22 cellular contexts compared by ENCODE assay signal in the genomic region with DNA sequence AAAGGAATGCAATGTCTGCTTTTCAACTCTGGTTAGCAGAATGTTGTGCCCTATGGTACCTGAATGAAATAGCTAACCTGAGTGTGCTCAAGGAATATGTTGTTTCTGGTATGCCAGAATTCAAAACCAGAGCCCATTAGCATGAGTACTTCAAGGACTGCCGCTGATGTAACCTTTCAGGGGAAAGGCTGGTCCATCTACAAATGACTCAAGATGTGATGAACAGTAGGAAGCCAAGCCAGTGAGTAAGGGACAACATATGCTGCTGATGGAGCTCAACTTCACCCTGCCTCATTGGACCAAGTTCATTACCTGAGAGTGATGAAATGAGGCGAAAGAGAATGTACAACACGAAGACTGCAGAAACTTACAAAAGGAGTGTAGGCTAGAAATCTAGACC.
"Had no signal": no experiment of that assay in that cellular context is flagged by ENCODE, and none has a peak within 500 bp of the region (broad histone marks: within the 10 kb centered on the region; RNA-seq: fewer than 3 reads in every experiment).

No MANE protein-coding gene starts in this region.

- H3K4me3 ChIP-seq: SJSA1, SK-N-MC had no signal

- H3K27me3 ChIP-seq: SJSA1 had no signal

- FAIRE-seq: RCC 7860 had no signal

- H3K36me3 ChIP-seq: SJSA1 had no signal

- DNase-seq: KBM-7, MV-4-11, NCI-H1048, NCI-H1105, NCI-H1417, NCI-H1436 treated with DMSO at 0.1 percent for 48 hours, NCI-H1694, NCI-H187 treated with DMSO at 0.1 percent for 48 hours, NCI-H2029 treated with DMSO at 0.1 percent for 48 hours, NCI-H2107, NCI-H226, NCI-H446, NCI-H510A, NCI-H524 treated with DMSO at 0.1 percent for 48 hours, NCI-H69, NCI-H774, Right ventricle myocardium superior, RPMI8226, SIG-M5 had no signal
